21 cellular contexts compared by ENCODE assay signal in the genomic region with DNA sequence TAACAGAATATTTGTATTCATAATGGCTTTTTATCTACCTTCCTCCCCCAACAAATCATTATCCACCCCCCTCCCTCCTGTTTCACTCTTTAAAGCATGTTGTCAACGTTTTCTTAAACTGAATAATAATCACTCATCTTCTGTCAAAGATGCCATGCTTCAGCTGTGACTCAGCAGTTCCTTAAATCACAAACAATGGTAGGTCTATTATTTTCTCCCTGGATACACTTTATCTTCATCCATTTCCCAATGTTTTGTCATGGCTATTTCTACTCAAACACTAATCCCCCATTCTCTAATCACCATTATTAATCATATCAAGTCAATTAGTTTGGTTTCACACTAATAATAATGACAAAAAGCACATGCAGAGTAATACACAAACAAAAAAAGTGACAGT. TPM values are rescaled to one million over a fixed set of nuclear protein-coding genes. Genes with fewer than 3 reads are reported as not detected.
A peak's percentile ranks its signal among the peaks of the same experiment; 100 is the strongest.
DNase-seq lines count a peak whose midpoint lies in the region; ATAC-seq, FAIRE-seq and TF ChIP-seq lines count a peak whose summit lies in the region.
"Had no signal": no experiment of that assay in that cellular context is flagged by ENCODE, and none has a peak within 500 bp of the region (broad histone marks: within the 10 kb centered on the region; RNA-seq: fewer than 3 reads in every experiment).

No MANE protein-coding gene starts in this region.

- intact Hi-C loops in Calu3 (cut with micrococcal nuclease; ENCODE audit: unreplicated experiment) (loop anchor here (10.0 kb wide), 1 partner anchor 272 kb away; no protein-coding TSS in a partner anchor), K562 (cut with micrococcal nuclease) (no loop called here)

- H4K20me1 ChIP-seq in K562 (replicated peaks; ENCODE audit: control insufficient read depth, insufficient read depth, low read length): no peaks in the 10 kb centered on the region

- in situ Hi-C loops in KBM-7 (cut with MboI; ENCODE audit: low pct_unique_long_range_greater_than_20kb, low sequenced_read_pairs): no loop called here
- in situ Hi-C loops in K562 (cut with MboI): no loop called here

- H3K4me3 ChIP-seq in K562 (no peak overlapping the region), WERI-Rb-1 (ENCODE audit: low read depth, low read length) (no peak overlapping the region)
- H3K4me3 ChIP-seq: gastrocnemius medialis, testis had no signal

- H3K36me3 Mint-ChIP-seq in Calu3 (ENCODE audit: insufficient read depth, unreplicated experiment) (no peaks in the 10 kb centered on the region), T-helper 17 cell (ENCODE audit: low read depth) (no peaks in the 10 kb centered on the region)
- H3K36me3 Mint-ChIP-seq: IgD-negative memory B cell, mesothelial cell of epicardium had no signal

- no peaks in the 10 kb centered on the region for H3K9me3 ChIP-seq in K562 (replicated peaks; ENCODE audit: control insufficient read depth, insufficient read depth, low read depth, low read length)
- no peaks in the 10 kb centered on the region for H3K9me3 ChIP-seq in T-helper 17 cell (ENCODE audit: control insufficient read depth, low read length, poor library complexity, severe bottlenecking)
- H3K9me3 ChIP-seq in WERI-Rb-1 (ENCODE audit: severe bottlenecking): no peaks in the 10 kb centered on the region
- H3K9me3 ChIP-seq: BE2C, gastrocnemius medialis, testis had no signal

- H3K27ac Mint-ChIP-seq in Calu3 (ENCODE audit: unreplicated experiment) (peak overlapping the region; percentile 8), T-helper 17 cell (no peak overlapping the region)
- H3K27ac Mint-ChIP-seq: IgD-negative memory B cell, mesothelial cell of epicardium had no signal

- no peak for FAIRE-seq in K562 (lab: Jason Lieb, UNC)
- FAIRE-seq: GM12891 had no signal

- TF ChIP-seq RAD21 in K562 (CRISPR knock-in tag; conservative IDR thresholded peaks at IDR 0.05 in 1 of 2, IDR thresholded peaks at IDR 0.05 in 1 of 2): no peak

- no peaks in the 10 kb centered on the region for H3K79me2 ChIP-seq in K562 (ENCODE audit: control insufficient read depth, insufficient read depth, low read length)

- no peaks in the 10 kb centered on the region for H3K4me1 ChIP-seq in K562 (replicated peaks in 1 of 2; ENCODE audit: control insufficient read depth in 2 of 2, insufficient read depth in 2 of 2, low read length in 2 of 2)
- H3K4me1 ChIP-seq: BE2C, gastrocnemius medialis, testis had no signal

- no peaks in the 10 kb centered on the region for H3K9me3 Mint-ChIP-seq in Calu3 (ENCODE audit: low read depth, unreplicated experiment)
- H3K9me3 Mint-ChIP-seq: IgD-negative memory B cell, mesothelial cell of epicardium had no signal

- TF ChIP-seq CTCF in Calu3 (IDR thresholded peaks at IDR 0.05; ENCODE audit: unreplicated experiment): no peak
- TF ChIP-seq CTCF in K562 (IDR thresholded peaks at IDR 0.05 in 2 of 3, conservative IDR thresholded peaks at IDR 0.05 in 1 of 3; ENCODE audit: insufficient read depth in 2 of 3, low read depth in 1 of 3, low read length in 3 of 3): no peak
- TF ChIP-seq CTCF in WERI-Rb-1 (IDR thresholded peaks at IDR 0.05; ENCODE audit: low read depth, low read length): no peak

- H3K4me3 Mint-ChIP-seq in Calu3 (ENCODE audit: low read depth, unreplicated experiment) (no peak overlapping the region), T-helper 17 cell (no peak overlapping the region)
- H3K4me3 Mint-ChIP-seq: IgD-negative memory B cell, mesothelial cell of epicardium had no signal

- no peak for TF ChIP-seq POLR2A in K562 (conservative IDR thresholded peaks at IDR 0.05)

- H3K27ac ChIP-seq in K562 (ENCODE audit: extremely low read depth, low read depth, low read length): no peak overlapping the region
- H3K27ac ChIP-seq in WERI-Rb-1: no peak overlapping the region
- H3K27ac ChIP-seq: gastrocnemius medialis, testis had no signal

- no peak overlapping the region for H3K4me2 ChIP-seq in K562 (ENCODE audit: insufficient read depth, low read length)

- H3K9me1 ChIP-seq in K562 (ENCODE audit: control insufficient read depth, insufficient read depth, low read length): no peaks in the 10 kb centered on the region

- no peaks in the 10 kb centered on the region for H3K36me3 ChIP-seq in K562 (ENCODE audit: control insufficient read depth, insufficient read depth, low read length)
- no peaks in the 10 kb centered on the region for H3K36me3 ChIP-seq in WERI-Rb-1
- H3K36me3 ChIP-seq: BE2C, gastrocnemius medialis had no signal

- no peak for TF ChIP-seq EP300 in K562 (IDR thresholded peaks at IDR 0.05; ENCODE audit: low read length)

- no peaks in the 10 kb centered on the region for H3K27me3 ChIP-seq in K562 (ENCODE audit: control insufficient read depth in 2 of 2, insufficient read depth in 2 of 2, low read length in 2 of 2)
- no peaks in the 10 kb centered on the region for H3K27me3 ChIP-seq in WERI-Rb-1 (ENCODE audit: insufficient read depth, low read depth, severe bottlenecking)
- H3K27me3 ChIP-seq: BE2C, gastrocnemius medialis, testis had no signal

- BruUV-seq in Calu3 (replicated peaks; lab: Mats Ljungman, UMichigan) (no TSS peak), K562 (replicated peaks; lab: Mats Ljungman, UMichigan) (no TSS peak)

- no peaks in the 10 kb centered on the region for H3K27me3 Mint-ChIP-seq in Calu3 (ENCODE audit: unreplicated experiment)
- H3K27me3 Mint-ChIP-seq in T-helper 17 cell: peaks cover 36% of the 10 kb centered on the region

- ATAC-seq in K562 (no peak), T-helper 17 cell (no peak), HG03342 (IDR thresholded peaks at IDR 0.05; ENCODE audit: unreplicated experiment) (no peak)
- ATAC-seq: gastrocnemius medialis had no signal

- POLR2A ChIA-PET in K562 (lab: Yijun Ruan, JAX): no interaction called here

- DNase-seq in Calu3 (no peak), KBM-7 (peak; percentile 34), K562 (ENCODE audit: extremely low read depth in 1 of 4, low spot score in 3 of 4) (peak in 1 of 4 experiments; percentile 4), lung microvascular endothelial cell (ENCODE audit: low read depth in 2 of 2) (peak; percentile 29 to 96), NCI-H2171 (lab: John Stamatoyannopoulos, UW) (no peak), T-helper 17 cell (no peak), WERI-Rb-1 (no peak)
- DNase-seq: activated gamma-delta T cell; BE2C; DND-41; effector CD4-positive, alpha-beta T cell; gastrocnemius medialis; NCI-H2029 treated with DMSO at 0.1 percent for 48 hours; NCI-H774; SIG-M5; testis had no signal

- H2AFZ ChIP-seq in K562 (ENCODE audit: low read depth, low read length): no peak overlapping the region

- WGBS in K562 (ENCODE audit: insufficient coverage, low coverage, missing lambda C conversion rate): 0% methylated on average over 1 of the region's 1 CpG

- H3K9ac ChIP-seq in K562 (ENCODE audit: insufficient read depth in 1 of 2, low read depth in 2 of 2, low read length in 2 of 2): no peak overlapping the region

- CTCF ChIA-PET in Calu3 (lab: Charles Lee) (interaction anchor here (1.0 kb wide), 1 partner anchor 266 kb away, joined by 10 read pairs; no protein-coding TSS in a partner anchor), K562 (lab: Yijun Ruan, JAX; ENCODE audit: low intra/inter-chr PET ratio) (no interaction called here)

- H3K4me1 Mint-ChIP-seq in Calu3 (ENCODE audit: low read depth, unreplicated experiment) (peaks cover 20% of the 10 kb centered on the region), T-helper 17 cell (no peaks in the 10 kb centered on the region)
- H3K4me1 Mint-ChIP-seq: IgD-negative memory B cell had no signal

RNA-seq across cellular contexts. Expression of a gene that starts 6.5 kb away (rescaled TPM):
- total RNA-seq in Calu3 (2022): not detected in 2 replicates
- not detected in 2 replicates for total RNA-seq in K562 (2011; cell fraction: chromatin; rRNA removed; ENCODE audit: low replicate concordance)
- total RNA-seq in K562 (2011; cell fraction: nucleolus; rRNA removed): not detected in 2 replicates
- total RNA-seq in K562 (2011; cell fraction: nucleoplasm; rRNA removed): not detected in 2 replicates
- not detected in 2 replicates for total RNA-seq in K562 (2014; rRNA removed)
- total RNA-seq in K562 (2014; rRNA removed; fragmentation: Illumina TruSeq; extraction: Trizol): not detected in 2 replicates
- not detected in 2 replicates for total RNA-seq in K562 (2015; rRNA removed; fragmentation: Illumina TruSeq; extraction: Trizol)
- not detected in 2 replicates for total RNA-seq in K562 (2021)
- polyA plus RNA-seq in K562 (2011; rRNA removed): not detected in 2 replicates
- polyA plus RNA-seq in K562 (2011; cell fraction: cytosol; rRNA removed): not detected in 2 replicates
- not detected in 2 replicates for polyA plus RNA-seq in K562 (2011; cell fraction: nucleus; rRNA removed)
- polyA plus RNA-seq in K562 (2012): not detected in 2 replicates
- polyA plus RNA-seq in K562 (2014; fragmentation: Illumina TruSeq; extraction: Trizol): not detected in 2 replicates
- polyA plus RNA-seq in K562 (2014; fragmentation: Nextera tagmentation; extraction: Ambion mirVana): not detected
- polyA plus RNA-seq in K562 (2014; rRNA removed): not detected in 2 replicates
- polyA minus RNA-seq in K562 (2011; rRNA and poly(A)+ RNA removed): not detected in 2 replicates
- polyA minus RNA-seq in K562 (2011; cell fraction: cytosol; rRNA and poly(A)+ RNA removed): not detected in 2 replicates
- polyA minus RNA-seq in K562 (2011; cell fraction: nucleus; rRNA and poly(A)+ RNA removed): not detected in 2 replicates
- under 0.01 TPM in 1 of 2 replicates, not detected in the other for total RNA-seq in lung microvascular endothelial cell
- total RNA-seq in T-helper 17 cell: under 1 TPM in 1 of 2 donors, not detected in 1; 0.25 TPM
- total RNA-seq: gastrocnemius medialis, mesothelial cell of epicardium, osteoblast had no signal
- polyA plus RNA-seq: IgD-negative memory B cell had no signal

RNA-seq across cellular contexts. Expression of a gene that starts 13.6 kb away (rescaled TPM):
- not detected in 2 replicates for total RNA-seq in Calu3 (2022)
- not detected in 2 replicates for total RNA-seq in K562 (2011; cell fraction: chromatin; rRNA removed; ENCODE audit: low replicate concordance)
- total RNA-seq in K562 (2011; cell fraction: nucleolus; rRNA removed): not detected in 2 replicates
- total RNA-seq in K562 (2011; cell fraction: nucleoplasm; rRNA removed): not detected in 2 replicates
- not detected in 2 replicates for total RNA-seq in K562 (2014; rRNA removed)
- not detected in 2 replicates for total RNA-seq in K562 (2014; rRNA removed; fragmentation: Illumina TruSeq; extraction: Trizol)
- not detected in 2 replicates for total RNA-seq in K562 (2015; rRNA removed; fragmentation: Illumina TruSeq; extraction: Trizol)
- not detected in 2 replicates for total RNA-seq in K562 (2021)
- polyA plus RNA-seq in K562 (2011; rRNA removed): not detected in 2 replicates
- not detected in 2 replicates for polyA plus RNA-seq in K562 (2011; cell fraction: cytosol; rRNA removed)
- not detected in 2 replicates for polyA plus RNA-seq in K562 (2011; cell fraction: nucleus; rRNA removed)
- not detected in 2 replicates for polyA plus RNA-seq in K562 (2012)
- not detected in 2 replicates for polyA plus RNA-seq in K562 (2014; fragmentation: Illumina TruSeq; extraction: Trizol)
- polyA plus RNA-seq in K562 (2014; fragmentation: Nextera tagmentation; extraction: Ambion mirVana): not detected
- not detected in 2 replicates for polyA plus RNA-seq in K562 (2014; rRNA removed)
- polyA minus RNA-seq in K562 (2011; rRNA and poly(A)+ RNA removed): not detected in 2 replicates
- not detected in 2 replicates for polyA minus RNA-seq in K562 (2011; cell fraction: cytosol; rRNA and poly(A)+ RNA removed)
- not detected in 2 replicates for polyA minus RNA-seq in K562 (2011; cell fraction: nucleus; rRNA and poly(A)+ RNA removed)
- not detected in 2 replicates for total RNA-seq in lung microvascular endothelial cell
- under 1 TPM in 1 of 2 donors, not detected in 1; 0.18 TPM for total RNA-seq in T-helper 17 cell
- total RNA-seq: gastrocnemius medialis, mesothelial cell of epicardium, osteoblast had no signal
- polyA plus RNA-seq: IgD-negative memory B cell had no signal

RNA-seq across cellular contexts. Expression of a gene that starts 18.0 kb away (rescaled TPM):
- total RNA-seq in Calu3 (2022): not detected in 2 replicates
- not detected in 2 replicates for total RNA-seq in K562 (2011; cell fraction: chromatin; rRNA removed; ENCODE audit: low replicate concordance)
- not detected in 2 replicates for total RNA-seq in K562 (2011; cell fraction: nucleolus; rRNA removed)
- total RNA-seq in K562 (2011; cell fraction: nucleoplasm; rRNA removed): not detected in 2 replicates
- not detected in 2 replicates for total RNA-seq in K562 (2014; rRNA removed)
- not detected in 2 replicates for total RNA-seq in K562 (2014; rRNA removed; fragmentation: Illumina TruSeq; extraction: Trizol)
- total RNA-seq in K562 (2015; rRNA removed; fragmentation: Illumina TruSeq; extraction: Trizol): not detected in 2 replicates
- not detected in 2 replicates for total RNA-seq in K562 (2021)
- not detected in 2 replicates for polyA plus RNA-seq in K562 (2011; rRNA removed)
- polyA plus RNA-seq in K562 (2011; cell fraction: cytosol; rRNA removed): not detected in 2 replicates
- not detected in 2 replicates for polyA plus RNA-seq in K562 (2011; cell fraction: nucleus; rRNA removed)
- not detected in 2 replicates for polyA plus RNA-seq in K562 (2012)
- not detected in 2 replicates for polyA plus RNA-seq in K562 (2014; fragmentation: Illumina TruSeq; extraction: Trizol)
- not detected for polyA plus RNA-seq in K562 (2014; fragmentation: Nextera tagmentation; extraction: Ambion mirVana)
- not detected in 2 replicates for polyA plus RNA-seq in K562 (2014; rRNA removed)
- polyA minus RNA-seq in K562 (2011; rRNA and poly(A)+ RNA removed): not detected in 2 replicates
- not detected in 2 replicates for polyA minus RNA-seq in K562 (2011; cell fraction: cytosol; rRNA and poly(A)+ RNA removed)
- polyA minus RNA-seq in K562 (2011; cell fraction: nucleus; rRNA and poly(A)+ RNA removed): not detected in 2 replicates
- not detected in 2 replicates for total RNA-seq in lung microvascular endothelial cell
- 10 to 100 TPM in 1 of 2 donors, under 1 TPM in 1; 0.94 to 21.1 TPM for total RNA-seq in T-helper 17 cell
- total RNA-seq: osteoblast had no signal
- polyA plus RNA-seq: IgD-negative memory B cell had no signal

RNA-seq across cellular contexts. Expression of a gene that starts 45.7 kb away (rescaled TPM):
- total RNA-seq in Calu3 (2022): not detected in 2 replicates
- not detected in 2 replicates for total RNA-seq in K562 (2011; cell fraction: chromatin; rRNA removed; ENCODE audit: low replicate concordance)
- not detected in 2 replicates for total RNA-seq in K562 (2011; cell fraction: nucleolus; rRNA removed)
- not detected in 2 replicates for total RNA-seq in K562 (2011; cell fraction: nucleoplasm; rRNA removed)
- not detected in 2 replicates for total RNA-seq in K562 (2014; rRNA removed)
- total RNA-seq in K562 (2014; rRNA removed; fragmentation: Illumina TruSeq; extraction: Trizol): not detected in 2 replicates
- not detected in 2 replicates for total RNA-seq in K562 (2015; rRNA removed; fragmentation: Illumina TruSeq; extraction: Trizol)
- total RNA-seq in K562 (2021): not detected in 2 replicates
- not detected in 2 replicates for polyA plus RNA-seq in K562 (2011; rRNA removed)
- not detected in 2 replicates for polyA plus RNA-seq in K562 (2011; cell fraction: cytosol; rRNA removed)
- polyA plus RNA-seq in K562 (2011; cell fraction: nucleus; rRNA removed): not detected in 2 replicates
- polyA plus RNA-seq in K562 (2012): not detected in 2 replicates
- not detected in 2 replicates for polyA plus RNA-seq in K562 (2014; fragmentation: Illumina TruSeq; extraction: Trizol)
- polyA plus RNA-seq in K562 (2014; fragmentation: Nextera tagmentation; extraction: Ambion mirVana): not detected
- polyA plus RNA-seq in K562 (2014; rRNA removed): not detected in 2 replicates
- not detected in 2 replicates for polyA minus RNA-seq in K562 (2011; rRNA and poly(A)+ RNA removed)
- polyA minus RNA-seq in K562 (2011; cell fraction: cytosol; rRNA and poly(A)+ RNA removed): not detected in 2 replicates
- polyA minus RNA-seq in K562 (2011; cell fraction: nucleus; rRNA and poly(A)+ RNA removed): not detected in 2 replicates
- not detected in 2 replicates for total RNA-seq in lung microvascular endothelial cell
- 1 to 10 TPM in 1 of 2 donors, under 1 TPM in 1; 0.37 to 4.6 TPM for total RNA-seq in T-helper 17 cell
- total RNA-seq: mesothelial cell of epicardium had no signal

Comparison
In these comparisons a context has a peak if more than half of its experiments do, and no peak if none do; other contexts are left out.
1. DNase-seq: peak in KBM-7 (single experiment) and lung microvascular endothelial cell (2 of 2); none in Calu3 (single experiment), NCI-H2171 (single experiment), T-helper 17 cell (0 of 3) and WERI-Rb-1 (single experiment).